ENCODE assay signal across 8 cellular contexts in genomic region chr9:91036826-91037510, GRCh38.
DNase-seq lines count a peak whose midpoint lies in the region; ATAC-seq and TF ChIP-seq lines count a peak whose summit lies in the region.

No MANE protein-coding gene starts in this region.

- peak overlapping the region; percentile 63 for H3K27ac Mint-ChIP-seq in activated CD8-positive, alpha-beta memory T cell treated with anti-CD3 and anti-CD28 coated beads, Interleukin-2, amount 10 ng/mL, durations not matched to agents 7 days and 5 days
- H3K27ac Mint-ChIP-seq in endothelial cell (ENCODE audit: unreplicated experiment): no peak overlapping the region

- H3K27ac ChIP-seq in BLaER1 treated with 17β-estradiol and CSF1 and Interleukin-3, amounts not matched to agents 10 nM and 100 nM: peak overlapping the region in 10 of 11 experiments; percentile 53 to 82 (median 68); a peak in 19 of 22 replicates

- ATAC-seq in HG02759 (IDR thresholded peaks at IDR 0.05; ENCODE audit: unreplicated experiment) (peak; percentile 45), mucosa of descending colon (peak; percentile 90), GM18873 (IDR thresholded peaks at IDR 0.05; ENCODE audit: low FRiP score, unreplicated experiment) (no peak)
- ATAC-seq in activated CD8-positive, alpha-beta memory T cell treated with anti-CD3 and anti-CD28 coated beads, Interleukin-2, amount 10 ng/mL, durations not matched to agents 7 days and 5 days: peak; percentile 95

- H3K4me1 ChIP-seq in BLaER1 treated with 17β-estradiol and CSF1 and Interleukin-3, amounts not matched to agents 10 nM and 100 nM: peaks cover 42 to 66% (median 62%) of the 10 kb centered on the region in 10 experiments
- H3K4me1 ChIP-seq in mucosa of descending colon (ENCODE audit: low read depth): peaks cover 21% of the 10 kb centered on the region

- peak overlapping the region in 9 of 10 experiments; percentile 1 to 47 (median 23); a peak in 10 of 20 replicates for H3K4me3 ChIP-seq in BLaER1 treated with 17β-estradiol and CSF1 and Interleukin-3, amounts not matched to agents 10 nM and 100 nM
- no peak overlapping the region for H3K4me3 ChIP-seq in mucosa of descending colon

- H3K27me3 Mint-ChIP-seq in activated CD8-positive, alpha-beta memory T cell treated with anti-CD3 and anti-CD28 coated beads, Interleukin-2, amount 10 ng/mL, durations not matched to agents 7 days and 5 days: no peaks in the 10 kb centered on the region
- H3K27me3 Mint-ChIP-seq in endothelial cell (ENCODE audit: unreplicated experiment): peaks cover 4% of the 10 kb centered on the region

- H3K4me2 ChIP-seq in BLaER1 treated with 17β-estradiol and CSF1 and Interleukin-3, amounts not matched to agents 10 nM and 100 nM: peak overlapping the region; percentile 77 to 95 (median 84)

- H4K20me1 ChIP-seq in BLaER1 treated with 17β-estradiol and CSF1 and Interleukin-3, amounts not matched to agents 10 nM and 100 nM: no peaks in the 10 kb centered on the region

- H3K4me1 Mint-ChIP-seq in activated CD8-positive, alpha-beta memory T cell treated with anti-CD3 and anti-CD28 coated beads, Interleukin-2, amount 10 ng/mL, durations not matched to agents 7 days and 5 days: peaks cover 66% of the 10 kb centered on the region
- peaks cover 23% of the 10 kb centered on the region for H3K4me1 Mint-ChIP-seq in endothelial cell (ENCODE audit: unreplicated experiment)

- H3K9ac ChIP-seq in BLaER1 treated with 17β-estradiol and CSF1 and Interleukin-3, amounts not matched to agents 10 nM and 100 nM: peak overlapping the region; percentile 14 to 77 (median 63); a peak in 19 of 22 replicates

- intact Hi-C loops in mucosa of descending colon (cut with DNase I, micrococcal nuclease): loop anchor here (5.0 to 10.0 kb wide), 2 partner anchors 388 to 395 kb away; partner anchors contain the start of gene NFIL3 (in 1 of the 2)

- H3K36me3 ChIP-seq in BLaER1 treated with 17β-estradiol and CSF1 and Interleukin-3, amounts not matched to agents 10 nM and 100 nM: no peaks in the 10 kb centered on the region
- H3K36me3 ChIP-seq in mucosa of descending colon (ENCODE audit: low read depth): no peaks in the 10 kb centered on the region

- CTCF ChIA-PET in activated CD8-positive, alpha-beta memory T cell treated with anti-CD3 and anti-CD28 coated beads, Interleukin-2, amount 10 ng/mL, durations not matched to agents 7 days and 5 days (lab: Charles Lee): interaction anchor here (0.8 to 6.7 kb wide), 26 partner anchors 13 to 397 kb away, joined by 3 to 120 read pairs (median 5); partner anchors contain the start of gene NFIL3

- H3K4me3 Mint-ChIP-seq in activated CD8-positive, alpha-beta memory T cell treated with anti-CD3 and anti-CD28 coated beads, Interleukin-2, amount 10 ng/mL, durations not matched to agents 7 days and 5 days: peak overlapping the region; percentile 34
- no peak overlapping the region for H3K4me3 Mint-ChIP-seq in endothelial cell (ENCODE audit: unreplicated experiment)

- DNase-seq in NCI-H774 (lab: John Stamatoyannopoulos, UW) (peak; percentile 47), endothelial cell (ENCODE audit: low spot score) (peak; percentile 84), mucosa of descending colon (peak; percentile 78 to 80 (median 79))
- DNase-seq in activated CD8-positive, alpha-beta memory T cell treated with anti-CD3 and anti-CD28 coated beads, Interleukin-2, amount 10 ng/mL, durations not matched to agents 7 days and 5 days: peak; percentile 90
- peak; percentile 39 for DNase-seq in stimulated activated CD8-positive, alpha-beta memory T cell treated with anti-CD3 and anti-CD28 coated beads, Interleukin-15, amount 100 ng/mL, for 24 hours (ENCODE audit: low read depth)

- no peaks in the 10 kb centered on the region for H3K36me3 Mint-ChIP-seq in activated CD8-positive, alpha-beta memory T cell treated with anti-CD3 and anti-CD28 coated beads, Interleukin-2, amount 10 ng/mL, durations not matched to agents 7 days and 5 days
- H3K36me3 Mint-ChIP-seq in endothelial cell (ENCODE audit: low read depth, unreplicated experiment): peaks cover 5% of the 10 kb centered on the region

- H3K9me3 ChIP-seq in BLaER1 treated with 17β-estradiol and CSF1 and Interleukin-3, amounts not matched to agents 10 nM and 100 nM (replicated peaks in 1 of 11): peaks cover 0 to 16% (median 0%) of the 10 kb centered on the region in 11 experiments; a peak in 2 of 22 replicates
- no peaks in the 10 kb centered on the region for H3K9me3 ChIP-seq in mucosa of descending colon

- no peaks in the 10 kb centered on the region for H3K27me3 ChIP-seq in BLaER1 treated with 17β-estradiol and CSF1 and Interleukin-3, amounts not matched to agents 10 nM and 100 nM

- no peaks in the 10 kb centered on the region for H3K9me3 Mint-ChIP-seq in activated CD8-positive, alpha-beta memory T cell treated with anti-CD3 and anti-CD28 coated beads, Interleukin-2, amount 10 ng/mL, durations not matched to agents 7 days and 5 days (ENCODE audit: low read depth)
- no peaks in the 10 kb centered on the region for H3K9me3 Mint-ChIP-seq in endothelial cell (ENCODE audit: unreplicated experiment)

- TF ChIP-seq CTCF in endothelial cell (IDR thresholded peaks at IDR 0.05; ENCODE audit: unreplicated experiment) (no peak), mucosa of descending colon (IDR thresholded peaks at IDR 0.05) (peak; percentile 42)

Comparison
In these comparisons a context has a peak if more than half of its experiments do, and no peak if none do; other contexts are left out.
1. DNase-seq: peak in every context shown above with its lines; median percentile 90 in activated CD8-positive, alpha-beta memory T cell treated with anti-CD3 and anti-CD28 coated beads, Interleukin-2, amount 10 ng/mL, durations not matched to agents 7 days and 5 days; 84 in endothelial cell; 79 in mucosa of descending colon; 47 in NCI-H774; 39 in stimulated activated CD8-positive, alpha-beta memory T cell treated with anti-CD3 and anti-CD28 coated beads, Interleukin-15, amount 100 ng/mL, for 24 hours.